8 cellular contexts compared by ENCODE assay signal in the genomic region with DNA sequence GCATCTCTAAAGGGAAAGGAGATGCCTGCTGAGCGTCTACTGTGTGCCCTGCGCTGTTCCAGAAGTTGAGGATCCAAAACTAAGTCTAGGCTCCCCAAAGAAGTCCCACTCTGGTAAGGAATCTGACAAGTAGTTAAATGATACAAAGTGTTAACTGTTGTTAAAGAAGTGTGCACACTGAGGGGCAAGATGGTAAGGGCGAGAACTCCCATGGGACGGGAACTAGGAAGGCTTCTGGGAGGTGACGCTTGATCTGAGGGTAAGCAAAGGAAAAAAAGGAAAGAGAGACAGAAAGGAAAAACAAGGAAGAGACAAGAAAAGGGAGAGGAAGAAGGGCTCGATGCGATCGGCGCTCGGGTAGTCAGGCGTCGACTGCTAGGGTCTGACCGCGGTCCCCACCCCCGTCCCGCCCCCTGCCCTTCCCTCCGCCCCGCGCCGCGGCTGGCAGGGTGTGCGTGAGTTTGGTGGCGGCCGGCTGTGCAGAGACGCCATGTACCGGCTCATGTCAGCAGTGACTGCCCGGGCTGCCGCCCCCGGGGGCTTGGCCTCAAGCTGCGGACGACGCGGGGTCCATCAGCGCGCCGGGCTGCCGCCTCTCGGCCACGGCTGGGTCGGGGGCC. TPM values are rescaled to one million over a fixed set of nuclear protein-coding genes. Genes with fewer than 3 reads are reported as not detected.
DNase-seq lines count a peak whose midpoint lies in the region; ATAC-seq and TF ChIP-seq lines count a peak whose summit lies in the region.

A gene with protein sequence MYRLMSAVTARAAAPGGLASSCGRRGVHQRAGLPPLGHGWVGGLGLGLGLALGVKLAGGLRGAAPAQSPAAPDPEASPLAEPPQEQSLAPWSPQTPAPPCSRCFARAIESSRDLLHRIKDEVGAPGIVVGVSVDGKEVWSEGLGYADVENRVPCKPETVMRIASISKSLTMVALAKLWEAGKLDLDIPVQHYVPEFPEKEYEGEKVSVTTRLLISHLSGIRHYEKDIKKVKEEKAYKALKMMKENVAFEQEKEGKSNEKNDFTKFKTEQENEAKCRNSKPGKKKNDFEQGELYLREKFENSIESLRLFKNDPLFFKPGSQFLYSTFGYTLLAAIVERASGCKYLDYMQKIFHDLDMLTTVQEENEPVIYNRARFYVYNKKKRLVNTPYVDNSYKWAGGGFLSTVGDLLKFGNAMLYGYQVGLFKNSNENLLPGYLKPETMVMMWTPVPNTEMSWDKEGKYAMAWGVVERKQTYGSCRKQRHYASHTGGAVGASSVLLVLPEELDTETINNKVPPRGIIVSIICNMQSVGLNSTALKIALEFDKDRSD (plus strand): TSS at position 480 of the 620 bp plus-strand sequence. CDS start 11 bp downstream, at position 491.

- H3K27me3 Mint-ChIP-seq in nephron progenitor cell (ENCODE audit: low read depth, poor library complexity), result peaks cover 10% of the 10 kb centered on the region
- H3K27me3 Mint-ChIP-seq in stimulated activated naive CD8-positive, alpha-beta T cell treated with anti-CD3 and anti-CD28 coated beads, Interleukin-15, amount 100 ng/mL, for 72 hours, result no peaks in the 10 kb centered on the region

- no peaks in the 10 kb centered on the region for H3K9me3 ChIP-seq in SJCRH30 (replicated peaks)

- peak within 1 kb of the TSS; percentile 2 for H3K27ac Mint-ChIP-seq in nephron progenitor cell
- peak within 1 kb of the TSS; percentile 84 to 91 for H3K27ac Mint-ChIP-seq in stimulated activated naive CD8-positive, alpha-beta T cell treated with anti-CD3 and anti-CD28 coated beads, Interleukin-15, amount 100 ng/mL, for 72 hours

- DNase-seq in Daoy (ENCODE audit: low read depth), result peak; percentile 95
- DNase-seq in Kasumi-1 (lab: John Stamatoyannopoulos, UW), result peak; percentile 86 to 88
- peak; percentile 89 to 94 for DNase-seq in SJCRH30
- DNase-seq in activated gamma-delta T cell treated with Interleukin-2 at 50 U/mL for 16 hours, result peak; percentile 73
- peak; percentile 92 for DNase-seq in fibroblast of villous mesenchyme (ENCODE audit: low read depth)
- peak; percentile 86 for DNase-seq in nephron progenitor cell
- peak; percentile 87 for DNase-seq in stimulated activated naive CD8-positive, alpha-beta T cell treated with anti-CD3 and anti-CD28 coated beads, Interleukin-15, amount 100 ng/mL, for 72 hours

- TF ChIP-seq CTCF in fibroblast of villous mesenchyme (IDR thresholded peaks at IDR 0.05; ENCODE audit: insufficient read depth, low read depth, low read length) (no peak), nephron progenitor cell (IDR thresholded peaks at IDR 0.05) (no peak)

- peaks cover 34% of the 10 kb centered on the region for H3K9me3 Mint-ChIP-seq in nephron progenitor cell
- peaks cover 17 to 24% of the 10 kb centered on the region in 2 donors for H3K9me3 Mint-ChIP-seq in stimulated activated naive CD8-positive, alpha-beta T cell treated with anti-CD3 and anti-CD28 coated beads, Interleukin-15, amount 100 ng/mL, for 72 hours

- H3K4me3 Mint-ChIP-seq in nephron progenitor cell, result peak within 1 kb of the TSS; percentile 88
- H3K4me3 Mint-ChIP-seq in stimulated activated naive CD8-positive, alpha-beta T cell treated with anti-CD3 and anti-CD28 coated beads, Interleukin-15, amount 100 ng/mL, for 72 hours, result peak within 1 kb of the TSS; percentile 82 to 83

- ATAC-seq in GM21825 (IDR thresholded peaks at IDR 0.05; ENCODE audit: unreplicated experiment), result peak; percentile 73
- peak; percentile 93 for ATAC-seq in stimulated activated naive CD8-positive, alpha-beta T cell treated with anti-CD3 and anti-CD28 coated beads, Interleukin-15, amount 100 ng/mL, for 72 hours

- H3K27me3 ChIP-seq in SJCRH30, result no peaks in the 10 kb centered on the region

- H3K4me1 Mint-ChIP-seq in nephron progenitor cell, result peaks cover 35% of the 10 kb centered on the region
- H3K4me1 Mint-ChIP-seq in stimulated activated naive CD8-positive, alpha-beta T cell treated with anti-CD3 and anti-CD28 coated beads, Interleukin-15, amount 100 ng/mL, for 72 hours, result peaks cover 23% of the 10 kb centered on the region

- no peaks in the 10 kb centered on the region for H3K36me3 ChIP-seq in SJCRH30

- H3K4me1 ChIP-seq in SJCRH30, result peaks cover 3% of the 10 kb centered on the region; the same call in 1 of the 2 replicates

- H3K36me3 Mint-ChIP-seq in nephron progenitor cell (ENCODE audit: low read depth), result peaks cover 17% of the 10 kb centered on the region

- H3K4me3 ChIP-seq in SJCRH30, result peak within 1 kb of the TSS; percentile 99
- H3K4me3 ChIP-seq in fibroblast of villous mesenchyme (ENCODE audit: low read depth, low read length), result peak within 1 kb of the TSS; percentile 90

- peak within 1 kb of the TSS; percentile 46; the same call in 1 of the 2 replicates for H3K27ac ChIP-seq in SJCRH30

RNA-seq across cellular contexts. Expression of the gene that starts here (rescaled TPM):
- 60.3 and 61.8 TPM in 2 replicates for total RNA-seq in Daoy (2014; rRNA removed; shearing (Covaris generic))
- total RNA-seq in SJCRH30 (2014; rRNA removed; shearing (Covaris generic)), result 12.9 and 13.2 TPM in 2 replicates
- 31.6 and 63.5 TPM in 2 replicates for total RNA-seq in fibroblast of villous mesenchyme

Comparison
In these comparisons a context has a peak if more than half of its experiments do, and no peak if none do; other contexts are left out.
1. Peak in every context shown above with its lines: DNase-seq, ATAC-seq, H3K4me3 ChIP-seq and H3K27ac ChIP-seq.